1 cellular context compared by ENCODE assay signal in genomic region chr16:1474471-1474795, GRCh38.
TF ChIP-seq lines count a peak whose summit lies in the region.

No MANE protein-coding gene starts in this region.

TF ChIP-seq in GM12878, 131 proteins besides CTCF, POLR2A, EP300 and RAD21:
- TF ChIP-seq SREBF1 (IDR thresholded peaks at IDR 0.05; ENCODE audit: low read length), result no peak
- no peak for TF ChIP-seq ZNF687 (IDR thresholded peaks at IDR 0.05)
- no peak for TF ChIP-seq HSF1 (IDR thresholded peaks at IDR 0.05; ENCODE audit: low read depth, low read length)
- no peak for TF ChIP-seq SIX5 (IDR thresholded peaks at IDR 0.05; ENCODE audit: low read depth, low read length, severe bottlenecking)
- no peak for TF ChIP-seq BHLHE40 (IDR thresholded peaks at IDR 0.05; ENCODE audit: borderline replicate concordance in 1 of 2, low read depth in 2 of 2, low read length in 1 of 2)
- no peak for TF ChIP-seq CUX1 (IDR thresholded peaks at IDR 0.05; ENCODE audit: insufficient replicate concordance, low read depth, low read length)
- TF ChIP-seq ZBTB4 (CRISPR knock-in tag; IDR thresholded peaks at IDR 0.05), result no peak
- TF ChIP-seq ZNF622 (IDR thresholded peaks at IDR 0.05), result no peak
- no peak for TF ChIP-seq CEBPB (IDR thresholded peaks at IDR 0.05; ENCODE audit: borderline replicate concordance in 1 of 2, low read depth in 2 of 2, low read length in 2 of 2)
- no peak for TF ChIP-seq MXI1 (IDR thresholded peaks at IDR 0.05; ENCODE audit: low read depth, low read length)
- TF ChIP-seq RBBP5 (conservative IDR thresholded peaks at IDR 0.05), result no peak
- TF ChIP-seq SRF (IDR thresholded peaks at IDR 0.05; ENCODE audit: low read depth in 2 of 2, low read length in 2 of 2), result no peak
- TF ChIP-seq SIN3A (IDR thresholded peaks at IDR 0.05; ENCODE audit: low read depth, low read length), result no peak
- no peak for TF ChIP-seq NR2C1 (IDR thresholded peaks at IDR 0.05)
- no peak for TF ChIP-seq NBN (IDR thresholded peaks at IDR 0.05)
- no peak for TF ChIP-seq STAT3 (IDR thresholded peaks at IDR 0.05; ENCODE audit: low read depth, low read length)
- TF ChIP-seq BRCA1 (IDR thresholded peaks at IDR 0.05; ENCODE audit: low read depth, low read length), result no peak
- TF ChIP-seq ZZZ3 (IDR thresholded peaks at IDR 0.05; ENCODE audit: control insufficient read depth, insufficient read length, low read depth), result no peak
- no peak for TF ChIP-seq SPI1 (IDR thresholded peaks at IDR 0.05; ENCODE audit: borderline replicate concordance, insufficient read depth, low read depth, low read length)
- no peak for TF ChIP-seq POLR2AphosphoS5 (IDR thresholded peaks at IDR 0.05; ENCODE audit: low read length)
